14 cellular contexts compared by ENCODE assay signal in the genomic region with DNA sequence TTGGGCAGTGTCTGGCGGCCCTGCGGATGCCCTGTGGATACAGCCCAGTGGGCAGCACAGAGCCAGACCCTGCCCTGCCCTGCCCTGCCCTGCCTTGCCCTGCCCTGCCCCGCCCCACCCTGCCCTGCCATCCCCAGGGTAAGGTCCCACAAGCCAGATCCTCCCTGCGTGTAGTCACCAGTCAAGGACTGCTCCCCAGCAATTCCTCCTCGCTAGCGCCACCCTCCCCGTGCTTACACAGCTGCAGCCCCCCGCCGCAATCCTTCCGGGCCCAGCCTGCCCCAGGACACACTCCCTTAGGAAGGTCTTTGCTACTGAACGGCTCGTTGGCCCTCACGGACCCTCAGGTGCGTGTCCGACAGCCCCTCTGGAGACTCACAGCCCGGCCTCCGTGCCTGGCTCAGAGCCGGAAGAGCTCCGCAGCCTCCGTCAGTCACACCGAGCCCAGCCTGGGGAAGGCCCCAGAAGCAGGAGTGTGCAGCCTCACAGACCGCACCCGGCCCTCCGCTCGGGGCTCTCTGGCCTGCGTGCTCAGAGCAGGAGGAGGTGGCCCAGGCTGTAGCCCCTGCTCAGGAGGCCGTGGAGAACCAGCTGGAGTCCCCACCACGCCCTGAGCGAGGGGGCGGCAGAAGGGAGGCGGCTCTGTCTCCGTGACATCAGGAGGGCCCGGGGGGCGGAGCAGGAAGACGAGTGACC.
DNase-seq lines count a peak whose midpoint lies in the region; ATAC-seq and TF ChIP-seq lines count a peak whose summit lies in the region.
"Had no signal": no experiment of that assay in that cellular context is flagged by ENCODE, and none has a peak within 500 bp of the region (broad histone marks: within the 10 kb centered on the region; RNA-seq: fewer than 3 reads in every experiment).

No MANE protein-coding gene starts in this region.

- no peaks in the 10 kb centered on the region for H3K36me3 Mint-ChIP-seq in glutamatergic neuron (ENCODE audit: unreplicated experiment)
- H3K36me3 Mint-ChIP-seq in neural progenitor cell, result no peaks in the 10 kb centered on the region

- H3K27ac ChIP-seq in adrenal gland, result peak overlapping the region in 3 of 5 donors; percentile 4 to 84 (median 79)
- H3K27ac ChIP-seq in neural progenitor cell, result no peak overlapping the region
- H3K27ac ChIP-seq in upper lobe of left lung, result peak overlapping the region; percentile 76 to 91 (median 83)
- H3K27ac ChIP-seq: BLaER1, RWPE1 had no signal

- no peak for TF ChIP-seq POLR2A in adrenal gland (IDR thresholded peaks at IDR 0.05)
- no peak for TF ChIP-seq POLR2A in upper lobe of left lung (IDR thresholded peaks at IDR 0.05)

- H3K4me1 Mint-ChIP-seq in glutamatergic neuron (ENCODE audit: low read depth, unreplicated experiment) (peaks cover 5% of the 10 kb centered on the region), neural progenitor cell (peaks cover 12% of the 10 kb centered on the region)

- H3K79me2 ChIP-seq in neural progenitor cell (ENCODE audit: low read depth), result no peaks in the 10 kb centered on the region

- H3K4me1 ChIP-seq in adrenal gland (replicated peaks in 1 of 2) (peaks cover 6 to 16% of the 10 kb centered on the region in 2 donors), neural progenitor cell (no peaks in the 10 kb centered on the region), upper lobe of left lung (peaks cover 25 to 48% (median 37%) of the 10 kb centered on the region in 4 donors)

- no peak for TF ChIP-seq EP300 in upper lobe of left lung (IDR thresholded peaks at IDR 0.05)

- H3K36me3 ChIP-seq in adrenal gland (replicated peaks in 1 of 2) (no peaks in the 10 kb centered on the region), neural progenitor cell (no peaks in the 10 kb centered on the region), upper lobe of left lung (no peaks in the 10 kb centered on the region)
- H3K36me3 ChIP-seq: BLaER1 had no signal

- peaks cover 2% of the 10 kb centered on the region for H3K27me3 Mint-ChIP-seq in glutamatergic neuron (ENCODE audit: unreplicated experiment)
- peaks cover 2% of the 10 kb centered on the region for H3K27me3 Mint-ChIP-seq in neural progenitor cell (ENCODE audit: insufficient read depth, low read depth)

- intact Hi-C loops in adrenal gland (cut with DNase I), result no loop called here

- H3K9me3 Mint-ChIP-seq in glutamatergic neuron (ENCODE audit: unreplicated experiment), result peaks cover 3% of the 10 kb centered on the region
- no peaks in the 10 kb centered on the region for H3K9me3 Mint-ChIP-seq in neural progenitor cell

- DNase-seq in adrenal gland (peak in 1 of 7 donors; percentile 13), glutamatergic neuron (peak; percentile 39), neural progenitor cell (ENCODE audit: low spot score) (peak; percentile 49), upper lobe of left lung (peak in 1 of 2 donors; percentile 79), omental fat pad (ENCODE audit: low spot score) (no peak)
- DNase-seq: DND-41, NCI-H187 treated with DMSO at 0.1 percent for 48 hours, NCI-H748 treated with DMSO at 0.1 percent for 48 hours, trophoblast cell had no signal

- 88 to 91% (median 89%) methylated on average over 24 to 35 of the region's 35 CpGs; no CpG with 5 or more reads in 1 of the 4 donors for WGBS in adrenal gland, 4 donors
- WGBS in upper lobe of left lung, 2 donors, result 89 to 94% methylated on average over 14 to 31 of the region's 35 CpGs

- H3K9ac ChIP-seq in neural progenitor cell, result no peak overlapping the region
- H3K9ac ChIP-seq: BLaER1 had no signal

- H3F3A ChIP-seq in neural progenitor cell (ENCODE audit: low read depth), result no peaks in the 10 kb centered on the region

- TF ChIP-seq CTCF in adrenal gland (IDR thresholded peaks at IDR 0.05) (no peak), glutamatergic neuron (IDR thresholded peaks at IDR 0.05; ENCODE audit: partially characterized antibody, unreplicated experiment) (no peak), neural progenitor cell (IDR thresholded peaks at IDR 0.05) (peak; percentile 18), upper lobe of left lung (IDR thresholded peaks at IDR 0.05) (no peak), omental fat pad (IDR thresholded peaks at IDR 0.05) (no peak)

- no peaks in the 10 kb centered on the region for H3K27me3 ChIP-seq in adrenal gland
- H3K27me3 ChIP-seq in neural progenitor cell, result no peaks in the 10 kb centered on the region
- H3K27me3 ChIP-seq in upper lobe of left lung, result no peaks in the 10 kb centered on the region
- H3K27me3 ChIP-seq: BLaER1, body of pancreas had no signal

- H4K20me1 ChIP-seq in neural progenitor cell (ENCODE audit: low read depth), result no peaks in the 10 kb centered on the region

- ATAC-seq in upper lobe of left lung (ENCODE audit: low FRiP score in 2 of 2) (no peak), HG03280 (IDR thresholded peaks at IDR 0.05; ENCODE audit: unreplicated experiment) (no peak), omental fat pad (ENCODE audit: low FRiP score) (no peak), GM19035 (IDR thresholded peaks at IDR 0.05; ENCODE audit: unreplicated experiment) (no peak)

- no peaks in the 10 kb centered on the region for H3K9me3 ChIP-seq in adrenal gland (replicated peaks in 1 of 3)
- H3K9me3 ChIP-seq in neural progenitor cell (ENCODE audit: low read depth), result no peaks in the 10 kb centered on the region
- no peaks in the 10 kb centered on the region for H3K9me3 ChIP-seq in upper lobe of left lung
- H3K9me3 ChIP-seq: BLaER1, body of pancreas had no signal

- no peak overlapping the region for H3K4me2 ChIP-seq in neural progenitor cell
- H3K4me2 ChIP-seq: BLaER1 had no signal

- no peak overlapping the region for H2AFZ ChIP-seq in neural progenitor cell (replicated peaks)

- H3K27ac Mint-ChIP-seq in glutamatergic neuron (ENCODE audit: unreplicated experiment) (no peak overlapping the region), neural progenitor cell (no peak overlapping the region)

- no peak overlapping the region for H3K4me3 ChIP-seq in adrenal gland
- no peak overlapping the region for H3K4me3 ChIP-seq in neural progenitor cell
- H3K4me3 ChIP-seq in upper lobe of left lung, result no peak overlapping the region
- H3K4me3 ChIP-seq: BLaER1, body of pancreas had no signal

- H3K4me3 Mint-ChIP-seq in glutamatergic neuron (ENCODE audit: unreplicated experiment), result no peak overlapping the region
- H3K4me3 Mint-ChIP-seq in neural progenitor cell, result no peak overlapping the region
